ENCODE assay signal across 13 cellular contexts in genomic region chr17:39080416-39081179, GRCh38.
DNase-seq lines count a peak whose midpoint lies in the region; ATAC-seq and TF ChIP-seq lines count a peak whose summit lies in the region.
"Had no signal": no experiment of that assay in that cellular context is flagged by ENCODE, and none has a peak within 500 bp of the region (broad histone marks: within the 10 kb centered on the region; RNA-seq: fewer than 3 reads in every experiment).

No MANE protein-coding gene starts in this region.

- intact Hi-C loops in posterior vena cava (cut with DNase I) = no loop called here

- DNase-seq in Daoy (ENCODE audit: low read depth) = peak; percentile 33
- DNase-seq in NCI-H82 (lab: John Stamatoyannopoulos, UW) = peak; percentile 96
- DNase-seq in fibroblast of pulmonary artery (ENCODE audit: low read depth) = peak; percentile 45
- DNase-seq in posterior vena cava (ENCODE audit: low spot score) = peak; percentile 90
- DNase-seq in RKO (ENCODE audit: low spot score) = no peak
- no peak for DNase-seq in activated CD4-positive, alpha-beta T cell treated with anti-CD3 and anti-CD28 coated beads, Interleukin-2, amount 50 U/mL, for 4 hours
- DNase-seq in cerebellar cortex (ENCODE audit: low spot score) = no peak
- DNase-seq: activated T-cell treated with anti-CD3 and anti-CD28 coated beads, Interleukin-2, amount 50 U/mL, for 48 hours; CD4-positive, alpha-beta T cell; NCI-H187; Peyer's patch; small intestine had no signal

- no peak for TF ChIP-seq CTCF in fibroblast of pulmonary artery (IDR thresholded peaks at IDR 0.05; ENCODE audit: low read length, missing control alignments)

- no peak overlapping the region for H3K4me3 ChIP-seq in fibroblast of pulmonary artery (replicated peaks; ENCODE audit: low read depth, low read length)
- H3K4me3 ChIP-seq: Peyer's patch had no signal

- no peak for ATAC-seq in HG03108 (IDR thresholded peaks at IDR 0.05; ENCODE audit: unreplicated experiment)

Comparison
In these comparisons a context has a peak if more than half of its experiments do, and no peak if none do; other contexts are left out.
1. DNase-seq: peak in Daoy (single experiment), NCI-H82 (single experiment), fibroblast of pulmonary artery (single experiment) and posterior vena cava (single experiment); none in RKO (single experiment), activated CD4-positive, alpha-beta T cell treated with anti-CD3 and anti-CD28 coated beads, Interleukin-2, amount 50 U/mL, for 4 hours (0 of 2) and cerebellar cortex (single experiment).